Comparison of ENCODE assay signal across 11 cellular contexts in the genomic region with DNA sequence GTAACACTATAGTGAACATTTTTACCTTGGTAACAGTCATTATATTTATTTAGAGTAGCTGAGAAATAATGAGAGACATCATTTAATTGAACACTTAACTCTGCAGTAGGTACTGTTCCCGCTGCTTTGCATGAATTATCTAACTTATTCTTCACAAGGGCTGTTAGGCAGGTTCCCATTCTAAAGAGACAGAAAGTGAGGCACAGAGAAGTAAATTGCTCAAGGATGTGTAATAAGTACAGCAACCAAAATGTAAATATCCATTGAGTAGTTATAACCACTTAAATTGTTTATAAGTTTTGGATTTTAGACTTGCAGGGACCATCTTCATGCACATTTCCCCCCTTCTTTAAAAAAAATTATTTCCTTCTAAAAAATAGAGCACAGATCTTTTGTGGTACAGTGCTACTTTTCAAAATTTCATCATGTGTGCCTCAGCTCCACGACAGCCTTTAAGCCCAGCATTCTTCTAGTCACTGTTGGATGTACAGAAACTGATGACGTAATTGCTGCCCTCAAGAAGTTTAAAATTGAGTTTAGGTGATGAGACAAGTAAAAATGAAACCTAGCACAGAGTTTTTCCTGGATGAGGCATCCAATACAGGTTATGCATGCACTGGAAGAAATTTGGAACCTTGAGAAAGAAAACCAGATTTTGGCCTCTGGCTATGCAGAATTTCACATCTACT. TPM values are rescaled to one million over a fixed set of nuclear protein-coding genes. Genes with fewer than 3 reads are reported as not detected.
DNase-seq lines count a peak whose midpoint lies in the region; ATAC-seq and TF ChIP-seq lines count a peak whose summit lies in the region.
"Had no signal": no experiment of that assay in that cellular context is flagged by ENCODE, and none has a peak within 500 bp of the region (broad histone marks: within the 10 kb centered on the region; RNA-seq: fewer than 3 reads in every experiment).

No MANE protein-coding gene starts in this region.

- CTCF ChIA-PET in T-cell (lab: Charles Lee) = no interaction called here

- DNase-seq in activated CD4-positive, alpha-beta T cell treated with anti-CD3 and anti-CD28 coated beads, Interleukin-2, amount 10 ng/mL, durations not matched to agents 24 days and 14 days = no peak
- DNase-seq in activated CD4-positive, alpha-beta T cell treated with anti-CD3 and anti-CD28 coated beads, Interleukin-2, amount 50 U/mL, for 1 hour = no peak
- DNase-seq in NCI-H226 (peak; percentile 57), amniotic stem cell (lab: John Stamatoyannopoulos, UW) (peak; percentile 21), osteocyte (ENCODE audit: extremely low spot score, unreplicated experiment) (no peak), KBM-7 (no peak), hypothalamus (lab: John Stamatoyannopoulos, UW) (no peak), T-cell (no peak)
- DNase-seq: effector CD4-positive, alpha-beta T cell; stimulated activated CD8-positive, alpha-beta memory T cell treated with anti-CD3 and anti-CD28 coated beads, Interleukin-4, amount 100 ng/mL, for 48 hours had no signal

- POLR2A ChIA-PET in T-cell (lab: Charles Lee) = no interaction called here

- in situ Hi-C loops in KBM-7 (cut with MboI; ENCODE audit: low pct_unique_long_range_greater_than_20kb, low sequenced_read_pairs) = no loop called here

- H3K27ac Mint-ChIP-seq in activated CD4-positive, alpha-beta T cell treated with anti-CD3 and anti-CD28 coated beads, Interleukin-2, amount 10 ng/mL, durations not matched to agents 24 days and 14 days = peak overlapping the region; percentile 53
- peak overlapping the region; percentile 50 for H3K27ac Mint-ChIP-seq in osteocyte (ENCODE audit: unreplicated experiment)
- no peak overlapping the region for H3K27ac Mint-ChIP-seq in T-cell

- H3K27me3 Mint-ChIP-seq in activated CD4-positive, alpha-beta T cell treated with anti-CD3 and anti-CD28 coated beads, Interleukin-2, amount 10 ng/mL, durations not matched to agents 24 days and 14 days = no peaks in the 10 kb centered on the region
- H3K27me3 Mint-ChIP-seq in osteocyte (ENCODE audit: unreplicated experiment) = no peaks in the 10 kb centered on the region
- no peaks in the 10 kb centered on the region for H3K27me3 Mint-ChIP-seq in T-cell

- H3K9me3 Mint-ChIP-seq in activated CD4-positive, alpha-beta T cell treated with anti-CD3 and anti-CD28 coated beads, Interleukin-2, amount 10 ng/mL, durations not matched to agents 24 days and 14 days = no peaks in the 10 kb centered on the region
- H3K9me3 Mint-ChIP-seq in osteocyte (ENCODE audit: unreplicated experiment) (no peaks in the 10 kb centered on the region), T-cell (no peaks in the 10 kb centered on the region)

- intact Hi-C loops in activated CD4-positive, alpha-beta T cell treated with anti-CD3 and anti-CD28 coated beads, Interleukin-2, amount 10 ng/mL, durations not matched to agents 24 days and 14 days (cut with micrococcal nuclease) = no loop called here

- ATAC-seq in T-cell (replicated peaks in 1 of 4) = no peak

- peaks cover 35% of the 10 kb centered on the region for H3K36me3 Mint-ChIP-seq in activated CD4-positive, alpha-beta T cell treated with anti-CD3 and anti-CD28 coated beads, Interleukin-2, amount 10 ng/mL, durations not matched to agents 24 days and 14 days (ENCODE audit: low read depth)
- peaks cover 11% of the 10 kb centered on the region for H3K36me3 Mint-ChIP-seq in osteocyte (ENCODE audit: unreplicated experiment)
- H3K36me3 Mint-ChIP-seq in T-cell = peaks cover 32% of the 10 kb centered on the region

- H3K4me3 Mint-ChIP-seq in activated CD4-positive, alpha-beta T cell treated with anti-CD3 and anti-CD28 coated beads, Interleukin-2, amount 10 ng/mL, durations not matched to agents 24 days and 14 days = no peak overlapping the region
- H3K4me3 Mint-ChIP-seq in osteocyte (ENCODE audit: unreplicated experiment) (no peak overlapping the region), T-cell (no peak overlapping the region)

- TF ChIP-seq CTCF in osteocyte (IDR thresholded peaks at IDR 0.05) = no peak

- peaks cover 29% of the 10 kb centered on the region for H3K4me1 Mint-ChIP-seq in activated CD4-positive, alpha-beta T cell treated with anti-CD3 and anti-CD28 coated beads, Interleukin-2, amount 10 ng/mL, durations not matched to agents 24 days and 14 days
- H3K4me1 Mint-ChIP-seq in osteocyte (ENCODE audit: unreplicated experiment) (peaks cover 40% of the 10 kb centered on the region), T-cell (peaks cover 52 to 64% (median 52%) of the 10 kb centered on the region in 3 donors)

RNA-seq across cellular contexts. Expression of gene MANSC4, which starts 6.0 kb away (rescaled TPM):
- total RNA-seq in activated CD4-positive, alpha-beta T cell treated with anti-CD3 and anti-CD28 coated beads, Interleukin-2, amount 10 ng/mL, durations not matched to agents 24 days and 14 days = not detected in 2 replicates
- total RNA-seq in osteocyte = not detected in 2 replicates
- not detected for total RNA-seq in T-cell
- total RNA-seq: activated CD8-positive, alpha-beta memory T cell treated with anti-CD3 and anti-CD28 coated beads for 36 hours had no signal

RNA-seq across cellular contexts. Expression of gene KLHL42, which starts 6.0 kb away (rescaled TPM):
- 13.6 and 14.5 TPM in 2 replicates for total RNA-seq in activated CD4-positive, alpha-beta T cell treated with anti-CD3 and anti-CD28 coated beads, Interleukin-2, amount 10 ng/mL, durations not matched to agents 24 days and 14 days
- 29.2 TPM in 2 replicates for total RNA-seq in osteocyte
- total RNA-seq in T-cell = 10 to 100 TPM; 16.5 to 28.0 (median 21.0) TPM

Comparison
In these comparisons a context has a peak if more than half of its experiments do, and no peak if none do; other contexts are left out.
1. DNase-seq: peak in NCI-H226 (single experiment) and amniotic stem cell (single experiment); none in activated CD4-positive, alpha-beta T cell treated with anti-CD3 and anti-CD28 coated beads, Interleukin-2, amount 10 ng/mL, durations not matched to agents 24 days and 14 days (single experiment), activated CD4-positive, alpha-beta T cell treated with anti-CD3 and anti-CD28 coated beads, Interleukin-2, amount 50 U/mL, for 1 hour (single experiment), osteocyte (single experiment), KBM-7 (single experiment), hypothalamus (0 of 51) and T-cell (0 of 34).
2. H3K27ac Mint-ChIP-seq: peak in activated CD4-positive, alpha-beta T cell treated with anti-CD3 and anti-CD28 coated beads, Interleukin-2, amount 10 ng/mL, durations not matched to agents 24 days and 14 days (single experiment) and osteocyte (single experiment); none in T-cell (0 of 2).